18 cellular contexts compared by ENCODE assay signal in genomic region chr16:12293017-12293618, GRCh38.
DNase-seq lines count a peak whose midpoint lies in the region; ATAC-seq and TF ChIP-seq lines count a peak whose summit lies in the region.
"Had no signal": no experiment of that assay in that cellular context is flagged by ENCODE, and none has a peak within 500 bp of the region (broad histone marks: within the 10 kb centered on the region; RNA-seq: fewer than 3 reads in every experiment).

No MANE protein-coding gene starts in this region.

- H4K20me1 ChIP-seq in OCI-LY7 (ENCODE audit: insufficient read depth, low read length), result no peaks in the 10 kb centered on the region

- peaks cover 20 to 30% of the 10 kb centered on the region in 2 donors for H3K36me3 Mint-ChIP-seq in activated naive CD4-positive, alpha-beta T cell treated with anti-CD3 and anti-CD28 coated beads, Interleukin-2, amount 50 U/mL, for 72 hours

- H2AFZ ChIP-seq in OCI-LY7 (ENCODE audit: low read length), result no peak overlapping the region
- H2AFZ ChIP-seq: PC-9 had no signal

- H3K9me3 ChIP-seq in A673 (ENCODE audit: low read depth, low read length, poor library complexity, severe bottlenecking) (no peaks in the 10 kb centered on the region), OCI-LY7 (ENCODE audit: low read length) (peaks cover 14% of the 10 kb centered on the region), liver (ENCODE audit: control insufficient read depth in 4 of 4, low read length in 3 of 4) (no peaks in the 10 kb centered on the region)
- H3K9me3 ChIP-seq: BE2C, HAP-1, SJSA1 had no signal

- TF ChIP-seq CTCF in A673 (conservative IDR thresholded peaks at IDR 0.05; ENCODE audit: low read depth, low read length) (no peak), OCI-LY7 (conservative IDR thresholded peaks at IDR 0.05; ENCODE audit: low read length) (no peak), liver (IDR thresholded peaks at IDR 0.05; ENCODE audit: low read depth, low read length, missing input control) (no peak), foreskin keratinocyte (conservative IDR thresholded peaks at IDR 0.05) (no peak)

- POLR2A ChIA-PET in A673 (lab: Charles Lee; ENCODE audit: low non-redundant PET) (no interaction called here), OCI-LY7 (lab: Charles Lee) (interaction anchor here (0.6 to 4.2 kb wide), 12 partner anchors 8 to 326 kb away, joined by 3 to 26 read pairs (median 4); no protein-coding TSS in a partner anchor)

- no peaks in the 10 kb centered on the region for H3K4me1 ChIP-seq in A673 (ENCODE audit: insufficient read depth, low read length, poor library complexity, severe bottlenecking)
- peaks cover 99% of the 10 kb centered on the region for H3K4me1 ChIP-seq in OCI-LY7 (ENCODE audit: insufficient read depth, low read length, poor library complexity, severe bottlenecking)
- no peaks in the 10 kb centered on the region for H3K4me1 ChIP-seq in liver (ENCODE audit: control insufficient read depth in 4 of 4, insufficient read depth in 4 of 4, low read length in 3 of 4)
- peaks cover 7% of the 10 kb centered on the region for H3K4me1 ChIP-seq in foreskin keratinocyte
- H3K4me1 ChIP-seq: BE2C, HAP-1, SJSA1 had no signal

- H3K36me3 ChIP-seq in A673 (ENCODE audit: insufficient read depth, low read length, poor library complexity, severe bottlenecking) (no peaks in the 10 kb centered on the region), OCI-LY7 (ENCODE audit: insufficient read depth, low read length) (peaks cover 16% of the 10 kb centered on the region), liver (ENCODE audit: control insufficient read depth in 4 of 4, insufficient read depth in 3 of 4, low read depth in 1 of 4, low read length in 3 of 4) (no peaks in the 10 kb centered on the region)
- H3K36me3 ChIP-seq: BE2C, HAP-1, SJSA1 had no signal

- no peak for TF ChIP-seq RAD21 in liver (IDR thresholded peaks at IDR 0.05)

- intact Hi-C loops in A673 (cut with micrococcal nuclease; ENCODE audit: unreplicated experiment) (no loop called here), OCI-LY7 (cut with micrococcal nuclease; ENCODE audit: unreplicated experiment) (loop anchor here (10.0 kb wide), 1 partner anchor 252 kb away; no protein-coding TSS in a partner anchor)

- H3K4me2 ChIP-seq in OCI-LY7 (ENCODE audit: low read length), result no peak overlapping the region
- H3K4me2 ChIP-seq: PC-9 had no signal

- DNase-seq in A673 (ENCODE audit: low spot score) (peak; percentile 13), OCI-LY7 (ENCODE audit: low spot score) (no peak), dermis blood vessel endothelial cell (peak; percentile 45), hypothalamus (lab: John Stamatoyannopoulos, UW) (no peak), globus pallidus (ENCODE audit: low spot score) (no peak), foreskin keratinocyte (no peak)
- no peak for DNase-seq in activated naive CD4-positive, alpha-beta T cell treated with anti-CD3 and anti-CD28 coated beads, Interleukin-2, amount 50 U/mL, for 72 hours (ENCODE audit: low spot score in 2 of 2)
- DNase-seq: BE2C; CD4-positive, alpha-beta T cell; KG1; NCI-H1092; NCI-H526 treated with DMSO at 0.1 percent for 48 hours; NK-92 treated with Interleukin-12 subunit alpha and Interleukin-12 subunit beta, amount 100 ng/mL, for 24 hours; PC-9 had no signal

- BruUV-seq in A673 (replicated peaks; lab: Mats Ljungman, UMichigan) (no TSS peak), OCI-LY7 (replicated peaks; lab: Mats Ljungman, UMichigan) (no TSS peak)

- no peak for ATAC-seq in activated naive CD4-positive, alpha-beta T cell treated with anti-CD3 and anti-CD28 coated beads, Interleukin-2, amount 50 U/mL, for 72 hours
- ATAC-seq in foreskin keratinocyte, result no peak

- no peak overlapping the region for H3K9ac ChIP-seq in liver (ENCODE audit: low read depth in 1 of 2, low read length in 2 of 2)

- no peaks in the 10 kb centered on the region for H3K9me2 ChIP-seq in OCI-LY7 (ENCODE audit: insufficient read depth, low read length)

- peaks cover 8% of the 10 kb centered on the region; the same call in 1 of the 2 replicates for H3K79me2 ChIP-seq in OCI-LY7 (ENCODE audit: insufficient read depth, low read depth, low read length)

- H3K4me3 ChIP-seq in A673 (ENCODE audit: low read depth, low read length, poor library complexity, severe bottlenecking) (no peak overlapping the region), OCI-LY7 (ENCODE audit: low read depth, low read length, poor library complexity, severe bottlenecking) (no peak overlapping the region), liver (ENCODE audit: low read depth in 1 of 3, low read length in 3 of 3) (no peak overlapping the region)
- H3K4me3 ChIP-seq: HAP-1, PC-9, SJSA1 had no signal

- H3K9me3 Mint-ChIP-seq in activated naive CD4-positive, alpha-beta T cell treated with anti-CD3 and anti-CD28 coated beads, Interleukin-2, amount 50 U/mL, for 72 hours, result peaks cover 0 to 10% of the 10 kb centered on the region in 2 donors

- no peak overlapping the region for H3K27ac ChIP-seq in A673 (ENCODE audit: low read depth, low read length, poor library complexity, severe bottlenecking)
- H3K27ac ChIP-seq in OCI-LY7 (ENCODE audit: low read depth, low read length, poor library complexity, severe bottlenecking), result peak overlapping the region; percentile 95
- no peak overlapping the region for H3K27ac ChIP-seq in liver (ENCODE audit: low read depth in 1 of 2, low read length in 2 of 2)
- H3K27ac ChIP-seq in foreskin keratinocyte, result no peak overlapping the region
- H3K27ac ChIP-seq: 22Rv1, PC-9, SJSA1 had no signal

- CTCF ChIA-PET in A673 (lab: Charles Lee) (no interaction called here), OCI-LY7 (lab: Charles Lee; ENCODE audit: unreplicated experiment) (interaction anchor here (0.5 to 1.3 kb wide), 3 partner anchors 8 to 47 kb away, joined by 3 to 4 read pairs (median 3); no protein-coding TSS in a partner anchor)

- H3K27me3 ChIP-seq in A673 (replicated peaks; ENCODE audit: insufficient read depth, low read depth, low read length, poor library complexity) (no peaks in the 10 kb centered on the region), liver (ENCODE audit: control insufficient read depth in 4 of 4, insufficient read depth in 4 of 4, low read length in 3 of 4) (no peaks in the 10 kb centered on the region), foreskin keratinocyte (no peaks in the 10 kb centered on the region)
- H3K27me3 ChIP-seq: BE2C, SJSA1 had no signal

- WGBS in liver, result 83% methylated on average over 12 of the region's 12 CpGs

- H3K27ac Mint-ChIP-seq in activated naive CD4-positive, alpha-beta T cell treated with anti-CD3 and anti-CD28 coated beads, Interleukin-2, amount 50 U/mL, for 72 hours, result no peak overlapping the region
- H3K27ac Mint-ChIP-seq: CD4-positive, alpha-beta T cell had no signal

TF ChIP-seq in liver, 16 proteins besides CTCF, POLR2A, EP300 and RAD21:
- no peak for TF ChIP-seq JUND (IDR thresholded peaks at IDR 0.05)
- TF ChIP-seq NR2F2 (IDR thresholded peaks at IDR 0.05), result peak; percentile 38
TF ChIP-seq in liver: peak in this region for 1.

Comparison
In these comparisons a context has a peak if more than half of its experiments do, and no peak if none do; other contexts are left out.
1. DNase-seq: peak in A673 (single experiment) and dermis blood vessel endothelial cell (single experiment); none in OCI-LY7 (single experiment), hypothalamus (0 of 51), activated naive CD4-positive, alpha-beta T cell treated with anti-CD3 and anti-CD28 coated beads, Interleukin-2, amount 50 U/mL, for 72 hours (0 of 2), globus pallidus (single experiment) and foreskin keratinocyte (0 of 2).